In genomic region chr3:185526349-185526951, GRCh38 we compare ENCODE assay signal across 33 cellular contexts. TPM values are rescaled to one million over a fixed set of nuclear protein-coding genes. Genes with fewer than 3 reads are reported as not detected.
"Had no signal": no experiment of that assay in that cellular context is flagged by ENCODE, and none has a peak within 500 bp of the region (broad histone marks: within the 10 kb centered on the region; RNA-seq: fewer than 3 reads in every experiment).

No MANE protein-coding gene starts in this region.

- H3K36me3 ChIP-seq: brain microvascular endothelial cell, esophagus squamous epithelium, heart left ventricle had no signal

- DNase-seq: activated B cell treated with CpG ODN at 0.5 μM for 24 hours; activated CD4-positive, alpha-beta T cell treated with anti-CD3 and anti-CD28 coated beads for 48 hours; activated CD4-positive, alpha-beta T cell treated with anti-CD3 and anti-CD28 coated beads, Interleukin-2, amount 50 U/mL, for 1 hour; activated CD4-positive, alpha-beta T cell treated with anti-CD3 and anti-CD28 coated beads, Interleukin-2, amount 50 U/mL, for 48 hours; activated CD8-positive, alpha-beta memory T cell treated with anti-CD3 and anti-CD28 coated beads for 24 hours; activated CD8-positive, alpha-beta T cell treated with anti-CD3 and anti-CD28 coated beads for 36 hours; activated effector memory CD4-positive, alpha-beta T cell treated with Interleukin-2 at 50 U/mL for 16 hours; activated gamma-delta T cell treated with Interleukin-2 at 50 U/mL for 16 hours; activated naive CD4-positive, alpha-beta T cell treated with anti-CD3 and anti-CD28 coated beads, Interleukin-2, amount 50 U/mL, for 16 hours; activated naive CD4-positive, alpha-beta T cell treated with Interleukin-2 at 50 U/mL for 16 hours; activated T-cell treated with anti-CD3 and anti-CD28 coated beads, Interleukin-2, amount 50 U/mL, for 4 hours; amniotic stem cell; anterior cingulate cortex; brain microvascular endothelial cell; cortex of kidney; dermis blood vessel endothelial cell; effector CD4-positive, alpha-beta T cell; effector memory CD8-positive, alpha-beta T cell; esophagus squamous epithelium; foreskin melanocyte; glutamatergic neuron; heart left ventricle; T-helper 1 cell; T-helper 17 cell; T1000 had no signal

- H3K9me3 ChIP-seq: esophagus squamous epithelium, heart left ventricle had no signal

- H3K27me3 ChIP-seq: heart left ventricle had no signal

- H3K4me3 ChIP-seq: esophagus squamous epithelium, heart left ventricle had no signal

- H3K4me1 ChIP-seq: heart left ventricle had no signal

- ATAC-seq: activated CD4-positive, CD25-positive, alpha-beta regulatory T cell treated with anti-CD3 and anti-CD28 coated beads, Interleukin-2, amount 50 U/mL, for 24 hours; activated CD8-positive, alpha-beta T cell treated with anti-CD3 and anti-CD28 coated beads for 36 hours; activated T-cell treated with anti-CD3 and anti-CD28 coated beads, Interleukin-2, amount 50 U/mL, for 4 hours; activated T-helper 17 cell treated with anti-CD3 and anti-CD28 coated beads, Interleukin-2, amount 50 U/mL, for 72 hours; effector memory CD8-positive, alpha-beta T cell; heart left ventricle; T-helper 17 cell had no signal

- H3K27ac ChIP-seq: brain microvascular endothelial cell, epithelial cell of prostate, heart left ventricle had no signal

- FAIRE-seq: astrocyte, bronchial epithelial cell, colon, endothelial cell of umbilical vein had no signal

RNA-seq across cellular contexts. Expression of gene LIPH, which starts 25.9 kb away (rescaled TPM):
- total RNA-seq: activated B cell treated with CpG ODN at 0.5 μM for 24 hours; activated CD8-positive, alpha-beta T cell treated with anti-CD3 and anti-CD28 coated beads for 36 hours; dermis blood vessel endothelial cell; endothelial cell of umbilical vein; fibroblast of lung had no signal
- polyA plus RNA-seq: endothelial cell of umbilical vein had no signal
